17 cellular contexts compared by ENCODE assay signal in genomic region chr4:61555789-61556188, GRCh38.
DNase-seq lines count a peak whose midpoint lies in the region; ATAC-seq and TF ChIP-seq lines count a peak whose summit lies in the region.
"Had no signal": no experiment of that assay in that cellular context is flagged by ENCODE, and none has a peak within 500 bp of the region (broad histone marks: within the 10 kb centered on the region; RNA-seq: fewer than 3 reads in every experiment).

No MANE protein-coding gene starts in this region.

- H3K27ac Mint-ChIP-seq in activated CD4-positive, alpha-beta T cell treated with anti-CD3 and anti-CD28 coated beads, Interleukin-2, amount 10 ng/mL, durations not matched to agents 24 days and 14 days = no peak overlapping the region
- H3K27ac Mint-ChIP-seq: activated CD4-positive, alpha-beta T cell treated with anti-CD3 and anti-CD28 coated beads for 36 hours had no signal

- H3K9me3 ChIP-seq in right atrium auricular region (no peaks in the 10 kb centered on the region), transverse colon (no peaks in the 10 kb centered on the region)
- H3K9me3 ChIP-seq: ovary, upper lobe of right lung had no signal

- 25 to 38% methylated on average over 3 of the region's 3 CpGs for WGBS in transverse colon (ENCODE audit: low coverage in 1 of 2), 2 donors

- H3K36me3 Mint-ChIP-seq in activated CD4-positive, alpha-beta T cell treated with anti-CD3 and anti-CD28 coated beads, Interleukin-2, amount 10 ng/mL, durations not matched to agents 24 days and 14 days (ENCODE audit: low read depth) = no peaks in the 10 kb centered on the region

- no peak overlapping the region for H3K4me3 Mint-ChIP-seq in activated CD4-positive, alpha-beta T cell treated with anti-CD3 and anti-CD28 coated beads, Interleukin-2, amount 10 ng/mL, durations not matched to agents 24 days and 14 days
- H3K4me3 Mint-ChIP-seq: activated CD4-positive, alpha-beta T cell treated with anti-CD3 and anti-CD28 coated beads for 36 hours had no signal

- H3K4me1 ChIP-seq in right atrium auricular region = peaks cover 0 to 9% of the 10 kb centered on the region in 2 donors
- H3K4me1 ChIP-seq in transverse colon = peaks cover 0 to 23% (median 4%) of the 10 kb centered on the region in 4 donors
- H3K4me1 ChIP-seq: upper lobe of right lung had no signal

- H3K36me3 ChIP-seq in right atrium auricular region (no peaks in the 10 kb centered on the region), transverse colon (no peaks in the 10 kb centered on the region)
- H3K36me3 ChIP-seq: ovary, upper lobe of right lung had no signal

- DNase-seq in Right ventricle myocardium inferior (ENCODE audit: missing footprints) = no peak
- DNase-seq in right atrium auricular region (ENCODE audit: low spot score) = no peak
- peak; percentile 45 to 85 for DNase-seq in cardiac fibroblast (ENCODE audit: low read depth in 2 of 2)
- peak; percentile 64 for DNase-seq in kidney glomerular epithelial cell (lab: John Stamatoyannopoulos, UW)
- DNase-seq in transverse colon = peak; percentile 22
- DNase-seq in GOT3 (lab: John Stamatoyannopoulos, UW) = no peak
- DNase-seq in activated CD4-positive, alpha-beta T cell treated with anti-CD3 and anti-CD28 coated beads, Interleukin-2, amount 10 ng/mL, durations not matched to agents 24 days and 14 days = no peak
- DNase-seq: activated CD4-positive, alpha-beta T cell treated with anti-CD3 and anti-CD28 coated beads for 36 hours; anterior cingulate cortex; COR-L47; effector memory CD4-positive, alpha-beta T cell; NCI-H1694; NCI-H748 treated with DMSO at 0.1 percent for 48 hours; ovary; upper lobe of right lung had no signal

- TF ChIP-seq CTCF in right atrium auricular region (IDR thresholded peaks at IDR 0.05) = no peak
- TF ChIP-seq CTCF in cardiac fibroblast (IDR thresholded peaks at IDR 0.05; ENCODE audit: low read depth, low read length) = no peak
- TF ChIP-seq CTCF in transverse colon (IDR thresholded peaks at IDR 0.05) = no peak

- peak overlapping the region in 1 of 2 donors; percentile 24 for H3K27ac ChIP-seq in right atrium auricular region
- peak overlapping the region in 3 of 4 donors; percentile 19 to 59 (median 59) for H3K27ac ChIP-seq in transverse colon
- H3K27ac ChIP-seq: ovary, SK-N-MC, upper lobe of right lung had no signal

- TF ChIP-seq EP300 in transverse colon (IDR thresholded peaks at IDR 0.05; ENCODE audit: low read depth) = no peak

- H3K27me3 ChIP-seq in right atrium auricular region = no peaks in the 10 kb centered on the region
- no peaks in the 10 kb centered on the region for H3K27me3 ChIP-seq in transverse colon
- H3K27me3 ChIP-seq: ovary, upper lobe of right lung had no signal

- in situ Hi-C loops in transverse colon (cut with MboI; ENCODE audit: low pct_ligation_motif_present in 1 of 4, low pct_unique_long_range_greater_than_20kb in 1 of 4, low sequenced_read_pairs in 3 of 4) = no loop called here

- no peaks in the 10 kb centered on the region for H3K27me3 Mint-ChIP-seq in activated CD4-positive, alpha-beta T cell treated with anti-CD3 and anti-CD28 coated beads, Interleukin-2, amount 10 ng/mL, durations not matched to agents 24 days and 14 days
- H3K27me3 Mint-ChIP-seq: activated CD4-positive, alpha-beta T cell treated with anti-CD3 and anti-CD28 coated beads for 36 hours had no signal

- H3K9me3 Mint-ChIP-seq in activated CD4-positive, alpha-beta T cell treated with anti-CD3 and anti-CD28 coated beads, Interleukin-2, amount 10 ng/mL, durations not matched to agents 24 days and 14 days = no peaks in the 10 kb centered on the region

- H3K4me1 Mint-ChIP-seq in activated CD4-positive, alpha-beta T cell treated with anti-CD3 and anti-CD28 coated beads, Interleukin-2, amount 10 ng/mL, durations not matched to agents 24 days and 14 days = no peaks in the 10 kb centered on the region
- H3K4me1 Mint-ChIP-seq: activated CD4-positive, alpha-beta T cell treated with anti-CD3 and anti-CD28 coated beads for 36 hours had no signal

- no peak for TF ChIP-seq POLR2A in transverse colon (IDR thresholded peaks at IDR 0.05)

- H3K4me3 ChIP-seq in right atrium auricular region (no peak overlapping the region), cardiac fibroblast (replicated peaks in 1 of 2; ENCODE audit: low read depth in 2 of 2, low read length in 2 of 2) (no peak overlapping the region), transverse colon (no peak overlapping the region)
- H3K4me3 ChIP-seq: ovary, SK-N-MC, upper lobe of right lung had no signal

- intact Hi-C loops in Right ventricle myocardium inferior (cut with DNase I) (no loop called here), transverse colon (cut with DNase I; ENCODE audit: low total_unique reads) (no loop called here)
- intact Hi-C loops in activated CD4-positive, alpha-beta T cell treated with anti-CD3 and anti-CD28 coated beads, Interleukin-2, amount 10 ng/mL, durations not matched to agents 24 days and 14 days (cut with micrococcal nuclease) = no loop called here

- peak; percentile 42 for ATAC-seq in Right ventricle myocardium inferior
- ATAC-seq in HG03196 (IDR thresholded peaks at IDR 0.05; ENCODE audit: unreplicated experiment) = no peak
- ATAC-seq: activated CD4-positive, alpha-beta T cell treated with anti-CD3 and anti-CD28 coated beads for 36 hours; upper lobe of right lung had no signal

Comparison
In these comparisons a context has a peak if more than half of its experiments do, and no peak if none do; other contexts are left out.
1. DNase-seq: peak in cardiac fibroblast (2 of 2), kidney glomerular epithelial cell (single experiment) and transverse colon (single experiment); none in Right ventricle myocardium inferior (single experiment), right atrium auricular region (single experiment), GOT3 (single experiment) and activated CD4-positive, alpha-beta T cell treated with anti-CD3 and anti-CD28 coated beads, Interleukin-2, amount 10 ng/mL, durations not matched to agents 24 days and 14 days (single experiment).